1 cellular context compared by ENCODE assay signal in the genomic region with DNA sequence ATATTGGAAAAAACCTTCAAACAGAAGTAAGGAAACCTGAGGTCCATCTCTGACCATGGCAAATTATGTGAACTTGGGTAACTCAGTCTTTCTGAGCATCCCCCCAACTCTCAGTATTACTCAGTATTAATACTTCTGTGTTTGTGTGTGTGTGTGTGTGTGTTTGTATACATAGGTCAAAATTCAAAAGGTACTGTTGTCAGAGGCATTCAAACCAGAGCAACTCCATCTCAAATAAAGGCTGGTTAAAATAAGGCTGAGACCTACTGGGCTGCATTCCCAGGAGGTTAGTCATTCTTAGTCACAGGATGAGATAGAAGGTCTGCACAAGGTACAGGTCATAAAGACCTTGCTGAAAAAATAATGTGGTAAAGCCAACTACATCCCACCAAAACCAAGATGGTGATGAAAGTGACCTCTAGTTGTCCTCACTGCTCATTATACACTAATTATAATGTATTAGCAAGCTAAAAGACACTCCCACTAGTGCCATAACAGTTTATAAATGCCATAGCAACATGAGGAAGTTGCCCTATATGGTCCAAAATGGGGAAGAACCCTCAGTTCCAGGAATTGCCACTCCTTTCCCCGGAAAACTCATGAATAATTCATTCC.
TF ChIP-seq lines count a peak whose summit lies in the region.

No MANE protein-coding gene starts in this region.

TF ChIP-seq in K562, 482 proteins besides CTCF, POLR2A, EP300 and RAD21 (continued from another document and continues in another):
- TF ChIP-seq, protein P1, sequence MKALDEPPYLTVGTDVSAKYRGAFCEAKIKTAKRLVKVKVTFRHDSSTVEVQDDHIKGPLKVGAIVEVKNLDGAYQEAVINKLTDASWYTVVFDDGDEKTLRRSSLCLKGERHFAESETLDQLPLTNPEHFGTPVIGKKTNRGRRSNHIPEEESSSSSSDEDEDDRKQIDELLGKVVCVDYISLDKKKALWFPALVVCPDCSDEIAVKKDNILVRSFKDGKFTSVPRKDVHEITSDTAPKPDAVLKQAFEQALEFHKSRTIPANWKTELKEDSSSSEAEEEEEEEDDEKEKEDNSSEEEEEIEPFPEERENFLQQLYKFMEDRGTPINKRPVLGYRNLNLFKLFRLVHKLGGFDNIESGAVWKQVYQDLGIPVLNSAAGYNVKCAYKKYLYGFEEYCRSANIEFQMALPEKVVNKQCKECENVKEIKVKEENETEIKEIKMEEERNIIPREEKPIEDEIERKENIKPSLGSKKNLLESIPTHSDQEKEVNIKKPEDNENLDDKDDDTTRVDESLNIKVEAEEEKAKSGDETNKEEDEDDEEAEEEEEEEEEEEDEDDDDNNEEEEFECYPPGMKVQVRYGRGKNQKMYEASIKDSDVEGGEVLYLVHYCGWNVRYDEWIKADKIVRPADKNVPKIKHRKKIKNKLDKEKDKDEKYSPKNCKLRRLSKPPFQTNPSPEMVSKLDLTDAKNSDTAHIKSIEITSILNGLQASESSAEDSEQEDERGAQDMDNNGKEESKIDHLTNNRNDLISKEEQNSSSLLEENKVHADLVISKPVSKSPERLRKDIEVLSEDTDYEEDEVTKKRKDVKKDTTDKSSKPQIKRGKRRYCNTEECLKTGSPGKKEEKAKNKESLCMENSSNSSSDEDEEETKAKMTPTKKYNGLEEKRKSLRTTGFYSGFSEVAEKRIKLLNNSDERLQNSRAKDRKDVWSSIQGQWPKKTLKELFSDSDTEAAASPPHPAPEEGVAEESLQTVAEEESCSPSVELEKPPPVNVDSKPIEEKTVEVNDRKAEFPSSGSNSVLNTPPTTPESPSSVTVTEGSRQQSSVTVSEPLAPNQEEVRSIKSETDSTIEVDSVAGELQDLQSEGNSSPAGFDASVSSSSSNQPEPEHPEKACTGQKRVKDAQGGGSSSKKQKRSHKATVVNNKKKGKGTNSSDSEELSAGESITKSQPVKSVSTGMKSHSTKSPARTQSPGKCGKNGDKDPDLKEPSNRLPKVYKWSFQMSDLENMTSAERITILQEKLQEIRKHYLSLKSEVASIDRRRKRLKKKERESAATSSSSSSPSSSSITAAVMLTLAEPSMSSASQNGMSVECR (CRISPR knock-in tag; IDR thresholded peaks at IDR 0.05) = no peak
- 0 out of 2 replicates have a peak, but pooled peaks have one; percentile 46 for TF ChIP-seq MEF2D (tag; conservative IDR thresholded peaks at IDR 0.05; ENCODE audit: low read depth)
- no peak for TF ChIP-seq WHSC1 (IDR thresholded peaks at IDR 0.05; ENCODE audit: low read length)
- TF ChIP-seq ZNF408 (CRISPR knock-in tag; IDR thresholded peaks at IDR 0.05; ENCODE audit: low read depth) = no peak
- TF ChIP-seq CSDE1 (IDR thresholded peaks at IDR 0.05) = no peak
- TF ChIP-seq HDAC3 (IDR thresholded peaks at IDR 0.05; ENCODE audit: borderline replicate concordance, partially characterized antibody) = no peak
- TF ChIP-seq ZNF212 (CRISPR knock-in tag; IDR thresholded peaks at IDR 0.05) = no peak
- no peak for TF ChIP-seq HDAC1 (IDR thresholded peaks at IDR 0.05)
- TF ChIP-seq CBFA2T3 (IDR thresholded peaks at IDR 0.05) = no peak
- TF ChIP-seq BACH1 (tag; IDR thresholded peaks at IDR 0.05) = peak; percentile 72; the same call in 1 of the 2 replicates
- TF ChIP-seq, protein P2, sequence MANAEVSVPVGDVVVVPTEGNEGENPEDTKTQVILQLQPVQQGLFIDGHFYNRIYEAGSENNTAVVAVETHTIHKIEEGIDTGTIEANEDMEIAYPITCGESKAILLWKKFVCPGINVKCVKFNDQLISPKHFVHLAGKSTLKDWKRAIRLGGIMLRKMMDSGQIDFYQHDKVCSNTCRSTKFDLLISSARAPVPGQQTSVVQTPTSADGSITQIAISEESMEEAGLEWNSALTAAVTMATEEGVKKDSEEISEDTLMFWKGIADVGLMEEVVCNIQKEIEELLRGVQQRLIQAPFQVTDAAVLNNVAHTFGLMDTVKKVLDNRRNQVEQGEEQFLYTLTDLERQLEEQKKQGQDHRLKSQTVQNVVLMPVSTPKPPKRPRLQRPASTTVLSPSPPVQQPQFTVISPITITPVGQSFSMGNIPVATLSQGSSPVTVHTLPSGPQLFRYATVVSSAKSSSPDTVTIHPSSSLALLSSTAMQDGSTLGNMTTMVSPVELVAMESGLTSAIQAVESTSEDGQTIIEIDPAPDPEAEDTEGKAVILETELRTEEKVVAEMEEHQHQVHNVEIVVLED (CRISPR knock-in tag; IDR thresholded peaks at IDR 0.05) = no peak
- TF ChIP-seq FOXK2 (conservative IDR thresholded peaks at IDR 0.05 in 1 of 2, IDR thresholded peaks at IDR 0.05 in 1 of 2; ENCODE audit: low read depth in 2 of 2) = no peak
- no peak for TF ChIP-seq ZNF224 (CRISPR knock-in tag; IDR thresholded peaks at IDR 0.05)
- 0 out of 2 replicates have a peak, but pooled peaks have one; percentile 14 for TF ChIP-seq GTF2E2 (tag; IDR thresholded peaks at IDR 0.05)
- no peak for TF ChIP-seq SAFB2 (IDR thresholded peaks at IDR 0.05; ENCODE audit: borderline replicate concordance, low read depth, low read length, severe bottlenecking)
- peak in 1 of 2 experiments; percentile 90; a peak in 2 of 4 replicates for TF ChIP-seq SRF (CRISPR knock-in tag; IDR thresholded peaks at IDR 0.05)
- TF ChIP-seq RAD51 (IDR thresholded peaks at IDR 0.05; ENCODE audit: borderline replicate concordance, low read depth) = no peak
- TF ChIP-seq, protein P3, sequence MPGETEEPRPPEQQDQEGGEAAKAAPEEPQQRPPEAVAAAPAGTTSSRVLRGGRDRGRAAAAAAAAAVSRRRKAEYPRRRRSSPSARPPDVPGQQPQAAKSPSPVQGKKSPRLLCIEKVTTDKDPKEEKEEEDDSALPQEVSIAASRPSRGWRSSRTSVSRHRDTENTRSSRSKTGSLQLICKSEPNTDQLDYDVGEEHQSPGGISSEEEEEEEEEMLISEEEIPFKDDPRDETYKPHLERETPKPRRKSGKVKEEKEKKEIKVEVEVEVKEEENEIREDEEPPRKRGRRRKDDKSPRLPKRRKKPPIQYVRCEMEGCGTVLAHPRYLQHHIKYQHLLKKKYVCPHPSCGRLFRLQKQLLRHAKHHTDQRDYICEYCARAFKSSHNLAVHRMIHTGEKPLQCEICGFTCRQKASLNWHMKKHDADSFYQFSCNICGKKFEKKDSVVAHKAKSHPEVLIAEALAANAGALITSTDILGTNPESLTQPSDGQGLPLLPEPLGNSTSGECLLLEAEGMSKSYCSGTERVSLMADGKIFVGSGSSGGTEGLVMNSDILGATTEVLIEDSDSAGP (CRISPR knock-in tag; IDR thresholded peaks at IDR 0.05) = no peak
- no peak for TF ChIP-seq TCFL5 (CRISPR knock-in tag; conservative IDR thresholded peaks at IDR 0.05)
- TF ChIP-seq, protein P4, sequence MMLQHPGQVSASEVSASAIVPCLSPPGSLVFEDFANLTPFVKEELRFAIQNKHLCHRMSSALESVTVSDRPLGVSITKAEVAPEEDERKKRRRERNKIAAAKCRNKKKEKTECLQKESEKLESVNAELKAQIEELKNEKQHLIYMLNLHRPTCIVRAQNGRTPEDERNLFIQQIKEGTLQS (IDR thresholded peaks at IDR 0.05) = peak; percentile 63; the same call in 1 of the 2 replicates
- TF ChIP-seq, protein P4 (CRISPR knock-in tag; conservative IDR thresholded peaks at IDR 0.05) = no peak
- TF ChIP-seq, protein P5, sequence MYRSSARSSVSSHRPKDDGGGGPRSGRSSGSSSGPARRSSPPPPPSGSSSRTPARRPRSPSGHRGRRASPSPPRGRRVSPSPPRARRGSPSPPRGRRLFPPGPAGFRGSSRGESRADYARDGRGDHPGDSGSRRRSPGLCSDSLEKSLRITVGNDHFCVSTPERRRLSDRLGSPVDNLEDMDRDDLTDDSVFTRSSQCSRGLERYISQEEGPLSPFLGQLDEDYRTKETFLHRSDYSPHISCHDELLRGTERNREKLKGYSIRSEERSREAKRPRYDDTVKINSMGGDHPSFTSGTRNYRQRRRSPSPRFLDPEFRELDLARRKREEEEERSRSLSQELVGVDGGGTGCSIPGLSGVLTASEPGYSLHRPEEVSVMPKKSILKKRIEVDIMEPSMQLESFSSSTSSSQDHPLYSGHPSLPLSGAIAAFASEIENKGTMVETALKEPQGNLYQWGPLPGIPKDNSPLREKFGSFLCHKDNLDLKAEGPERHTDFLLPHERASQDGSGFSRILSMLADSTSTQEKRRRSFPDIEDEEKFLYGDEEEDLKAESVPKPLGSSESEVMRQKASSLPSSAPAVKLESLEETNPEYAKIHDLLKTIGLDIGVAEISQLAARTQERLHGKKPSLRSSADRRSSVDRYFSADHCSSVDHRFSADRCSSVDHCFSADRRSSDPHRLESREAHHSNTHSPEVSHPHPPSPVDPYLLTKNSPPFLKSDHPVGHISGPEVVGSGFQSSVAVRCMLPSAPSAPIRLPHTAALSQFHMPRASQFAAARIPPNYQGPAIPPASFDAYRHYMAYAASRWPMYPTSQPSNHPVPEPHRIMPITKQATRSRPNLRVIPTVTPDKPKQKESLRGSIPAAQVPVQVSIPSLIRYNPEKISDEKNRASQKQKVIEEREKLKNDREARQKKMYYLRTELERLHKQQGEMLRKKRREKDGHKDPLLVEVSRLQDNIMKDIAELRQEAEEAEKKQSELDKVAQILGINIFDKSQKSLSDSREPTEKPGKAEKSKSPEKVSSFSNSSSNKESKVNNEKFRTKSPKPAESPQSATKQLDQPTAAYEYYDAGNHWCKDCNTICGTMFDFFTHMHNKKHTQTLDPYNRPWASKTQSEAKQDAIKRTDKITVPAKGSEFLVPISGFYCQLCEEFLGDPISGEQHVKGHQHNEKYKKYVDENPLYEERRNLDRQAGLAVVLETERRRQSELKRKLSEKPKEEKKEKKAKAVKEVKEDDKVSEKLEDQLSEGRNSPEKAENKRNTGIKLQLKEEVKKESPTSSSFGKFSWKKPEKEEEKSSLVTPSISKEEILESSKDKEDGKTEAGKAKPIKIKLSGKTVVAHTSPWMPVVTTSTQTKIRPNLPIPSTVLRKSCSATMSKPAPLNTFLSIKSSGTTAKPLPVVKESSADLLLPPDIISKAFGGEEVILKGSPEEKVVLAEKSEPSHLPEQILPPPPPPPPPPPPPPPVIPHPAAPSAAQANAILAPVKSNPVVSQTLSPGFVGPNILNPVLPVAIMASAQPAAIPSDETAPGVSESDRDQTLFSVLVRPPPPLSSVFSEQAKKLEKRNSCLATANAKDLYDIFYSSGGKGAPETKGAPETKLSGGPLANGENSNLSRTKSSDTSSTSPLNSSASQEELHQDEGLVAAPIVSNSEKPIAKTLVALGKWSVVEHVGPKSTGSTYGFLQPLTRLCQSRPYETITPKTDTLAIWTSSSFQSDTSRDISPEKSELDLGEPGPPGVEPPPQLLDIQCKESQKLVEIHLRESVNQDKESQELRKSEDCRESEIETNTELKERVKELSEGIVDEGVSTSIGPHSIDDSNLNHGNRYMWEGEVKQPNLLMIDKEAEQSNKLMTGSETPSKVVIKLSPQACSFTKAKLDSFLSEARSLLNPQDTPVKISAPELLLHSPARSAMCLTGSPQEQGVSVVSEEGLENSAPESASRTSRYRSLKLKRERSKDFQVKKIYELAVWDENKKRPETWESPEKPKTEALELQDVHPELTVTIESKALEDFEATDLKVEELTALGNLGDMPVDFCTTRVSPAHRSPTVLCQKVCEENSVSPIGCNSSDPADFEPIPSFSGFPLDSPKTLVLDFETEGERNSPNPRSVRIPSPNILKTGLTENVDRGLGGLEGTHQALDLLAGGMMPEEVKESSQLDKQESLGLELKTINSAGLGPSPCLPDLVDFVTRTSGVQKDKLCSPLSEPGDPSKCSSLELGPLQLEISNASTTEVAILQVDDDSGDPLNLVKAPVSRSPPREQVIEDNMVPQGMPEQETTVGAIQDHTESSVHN (IDR thresholded peaks at IDR 0.05; ENCODE audit: borderline replicate concordance in 1 of 2, low read depth in 1 of 2) = no peak
- no peak for TF ChIP-seq ZNF140 (CRISPR knock-in tag; IDR thresholded peaks at IDR 0.05)
- TF ChIP-seq, protein P6, sequence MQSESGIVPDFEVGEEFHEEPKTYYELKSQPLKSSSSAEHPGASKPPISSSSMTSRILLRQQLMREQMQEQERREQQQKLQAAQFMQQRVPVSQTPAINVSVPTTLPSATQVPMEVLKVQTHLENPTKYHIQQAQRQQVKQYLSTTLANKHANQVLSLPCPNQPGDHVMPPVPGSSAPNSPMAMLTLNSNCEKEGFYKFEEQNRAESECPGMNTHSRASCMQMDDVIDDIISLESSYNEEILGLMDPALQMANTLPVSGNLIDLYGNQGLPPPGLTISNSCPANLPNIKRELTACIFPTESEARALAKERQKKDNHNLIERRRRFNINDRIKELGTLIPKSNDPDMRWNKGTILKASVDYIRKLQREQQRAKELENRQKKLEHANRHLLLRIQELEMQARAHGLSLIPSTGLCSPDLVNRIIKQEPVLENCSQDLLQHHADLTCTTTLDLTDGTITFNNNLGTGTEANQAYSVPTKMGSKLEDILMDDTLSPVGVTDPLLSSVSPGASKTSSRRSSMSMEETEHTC (IDR thresholded peaks at IDR 0.05) = no peak
- TF ChIP-seq, protein P7, sequence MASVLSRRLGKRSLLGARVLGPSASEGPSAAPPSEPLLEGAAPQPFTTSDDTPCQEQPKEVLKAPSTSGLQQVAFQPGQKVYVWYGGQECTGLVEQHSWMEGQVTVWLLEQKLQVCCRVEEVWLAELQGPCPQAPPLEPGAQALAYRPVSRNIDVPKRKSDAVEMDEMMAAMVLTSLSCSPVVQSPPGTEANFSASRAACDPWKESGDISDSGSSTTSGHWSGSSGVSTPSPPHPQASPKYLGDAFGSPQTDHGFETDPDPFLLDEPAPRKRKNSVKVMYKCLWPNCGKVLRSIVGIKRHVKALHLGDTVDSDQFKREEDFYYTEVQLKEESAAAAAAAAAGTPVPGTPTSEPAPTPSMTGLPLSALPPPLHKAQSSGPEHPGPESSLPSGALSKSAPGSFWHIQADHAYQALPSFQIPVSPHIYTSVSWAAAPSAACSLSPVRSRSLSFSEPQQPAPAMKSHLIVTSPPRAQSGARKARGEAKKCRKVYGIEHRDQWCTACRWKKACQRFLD (CRISPR knock-in tag; IDR thresholded peaks at IDR 0.05) = peak; percentile 52; the same call in 1 of the 2 replicates
- TF ChIP-seq DNMT1 (IDR thresholded peaks at IDR 0.05) = no peak
- TF ChIP-seq ZFP1 (CRISPR knock-in tag; IDR thresholded peaks at IDR 0.05) = no peak
- TF ChIP-seq RBM14 (IDR thresholded peaks at IDR 0.05; ENCODE audit: borderline replicate concordance, insufficient read depth, low read depth, low read length) = no peak
- TF ChIP-seq JUN (IDR thresholded peaks at IDR 0.05; ENCODE audit: borderline replicate concordance, low read depth, low read length) = 0 out of 2 replicates have a peak, but pooled peaks have one; percentile 24
- no peak for TF ChIP-seq JUN (CRISPR knock-in tag; IDR thresholded peaks at IDR 0.05; ENCODE audit: borderline replicate concordance)
- no peak for TF ChIP-seq TCF7 (IDR thresholded peaks at IDR 0.05; ENCODE audit: borderline replicate concordance)
- TF ChIP-seq RBM15 (IDR thresholded peaks at IDR 0.05; ENCODE audit: insufficient read depth, low read length) = no peak
- TF ChIP-seq SMAD4 (CRISPR knock-in tag; conservative IDR thresholded peaks at IDR 0.05) = no peak
- no peak for TF ChIP-seq ZNF165 (CRISPR knock-in tag; IDR thresholded peaks at IDR 0.05; ENCODE audit: borderline replicate concordance)
- TF ChIP-seq NR3C1 (CRISPR knock-in tag; IDR thresholded peaks at IDR 0.05) = no peak
- no peak for TF ChIP-seq RNF2 (IDR thresholded peaks at IDR 0.05)
